ENCODE assay signal across 26 cellular contexts in the genomic region with DNA sequence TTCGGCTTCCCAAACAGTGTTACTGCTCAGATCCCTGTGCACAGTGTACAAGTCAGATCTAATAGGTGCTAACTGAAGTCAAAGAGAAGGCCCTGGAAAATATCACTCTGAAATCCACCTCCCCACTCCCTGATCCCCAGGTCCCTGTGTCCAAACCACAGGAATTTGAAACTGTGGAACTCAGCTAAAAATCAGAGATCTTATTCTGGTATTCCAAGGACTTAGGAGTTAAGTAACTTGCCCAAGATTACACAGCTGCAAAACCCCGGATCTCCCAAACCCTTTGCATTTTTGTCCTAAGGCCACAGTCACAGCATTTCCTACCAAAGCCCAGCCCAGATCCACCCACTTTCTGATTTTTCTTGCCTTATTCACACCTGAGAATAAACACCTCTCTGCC. TPM values are rescaled to one million over a fixed set of nuclear protein-coding genes. Genes with fewer than 3 reads are reported as not detected.
DNase-seq lines count a peak whose midpoint lies in the region; ATAC-seq, FAIRE-seq and TF ChIP-seq lines count a peak whose summit lies in the region.
"Had no signal": no experiment of that assay in that cellular context is flagged by ENCODE, and none has a peak within 500 bp of the region (broad histone marks: within the 10 kb centered on the region; RNA-seq: fewer than 3 reads in every experiment).

No MANE protein-coding gene starts in this region.

- peaks cover 3% of the 10 kb centered on the region for H3K27me3 Mint-ChIP-seq in osteocyte (ENCODE audit: unreplicated experiment)
- H3K27me3 Mint-ChIP-seq: activated CD4-positive, alpha-beta memory T cell treated with anti-CD3 and anti-CD28 coated beads for 36 hours had no signal

- H3K9me3 ChIP-seq in SK-N-MC (ENCODE audit: low read depth, low read length), result no peaks in the 10 kb centered on the region
- H3K9me3 ChIP-seq in right atrium auricular region, result no peaks in the 10 kb centered on the region
- no peaks in the 10 kb centered on the region for H3K9me3 ChIP-seq in left ventricle myocardium inferior (replicated peaks)
- H3K9me3 ChIP-seq: ascending aorta, colonic mucosa, sigmoid colon, tibial nerve had no signal

- peak; percentile 40 for DNase-seq in EH (ENCODE audit: low read depth)
- no peak for DNase-seq in SK-N-MC (ENCODE audit: low read depth, low spot score)
- peak; percentile 14 for DNase-seq in fibroblast of gingiva (ENCODE audit: low read depth)
- DNase-seq in osteocyte (ENCODE audit: extremely low spot score, unreplicated experiment), result no peak
- no peak for DNase-seq in H54 (ENCODE audit: insufficient read length, low spot score)
- no peak for DNase-seq in right atrium auricular region (ENCODE audit: low spot score)
- no peak for DNase-seq in left ventricle myocardium inferior
- DNase-seq: activated CD4-positive, alpha-beta memory T cell treated with anti-CD3 and anti-CD28 coated beads for 36 hours; activated naive CD4-positive, alpha-beta T cell; activated T-cell treated with anti-CD3 and anti-CD28 coated beads for 4 hours; colonic mucosa; Karpas-422; NCI-H1105 treated with DMSO at 0.1 percent for 48 hours; NCI-H2107; NCI-H524 treated with DMSO at 0.1 percent for 48 hours; nucleus accumbens; SHP77 treated with DMSO at 0.1 percent for 48 hours; sigmoid colon; stimulated activated naive CD4-positive, alpha-beta T cell treated with Interleukin-2 at 50 U/mL for 16 hours had no signal

- H3K36me3 Mint-ChIP-seq in osteocyte (ENCODE audit: unreplicated experiment), result no peaks in the 10 kb centered on the region
- H3K36me3 Mint-ChIP-seq: activated CD4-positive, alpha-beta memory T cell treated with anti-CD3 and anti-CD28 coated beads for 36 hours had no signal

- peaks cover 28% of the 10 kb centered on the region for H3K4me1 Mint-ChIP-seq in osteocyte (ENCODE audit: unreplicated experiment)

- no peak overlapping the region for H3K4me3 ChIP-seq in SK-N-MC
- H3K4me3 ChIP-seq in right atrium auricular region, result no peak overlapping the region
- H3K4me3 ChIP-seq in left ventricle myocardium inferior, result no peak overlapping the region
- H3K4me3 ChIP-seq: ascending aorta, colonic mucosa, sigmoid colon, tibial nerve had no signal

- TF ChIP-seq CTCF in osteocyte (IDR thresholded peaks at IDR 0.05) (no peak), right atrium auricular region (IDR thresholded peaks at IDR 0.05) (no peak), left ventricle myocardium inferior (IDR thresholded peaks at IDR 0.05; ENCODE audit: borderline replicate concordance) (no peak)

- H3K27ac Mint-ChIP-seq in osteocyte (ENCODE audit: unreplicated experiment), result peak overlapping the region; percentile 43
- H3K27ac Mint-ChIP-seq: activated CD4-positive, alpha-beta memory T cell treated with anti-CD3 and anti-CD28 coated beads for 36 hours; T-helper 1 cell treated with Interleukin-12 subunit alpha and Interleukin-12 subunit beta and Interleukin-4 antibody, amounts not matched to agents 30 μg/mL and 1 μg/mL, for 36 hours had no signal

- peak overlapping the region; percentile 7 for H3K9ac ChIP-seq in SK-N-MC (ENCODE audit: insufficient read length)

- no peak overlapping the region for H3K4me3 Mint-ChIP-seq in osteocyte (ENCODE audit: unreplicated experiment)
- H3K4me3 Mint-ChIP-seq: activated CD4-positive, alpha-beta memory T cell treated with anti-CD3 and anti-CD28 coated beads for 36 hours; T-helper 1 cell treated with Interleukin-12 subunit alpha and Interleukin-12 subunit beta and Interleukin-4 antibody, amounts not matched to agents 30 μg/mL and 1 μg/mL, for 36 hours had no signal

- no peak for ATAC-seq in GM21423 (IDR thresholded peaks at IDR 0.05; ENCODE audit: unreplicated experiment)
- ATAC-seq: left lobe of liver had no signal

- no peak for FAIRE-seq in H54 (lab: Jason Lieb, UNC)
- FAIRE-seq: frontal cortex had no signal

- H3K27me3 ChIP-seq in right atrium auricular region, result no peaks in the 10 kb centered on the region
- H3K27me3 ChIP-seq in left ventricle myocardium inferior (ENCODE audit: low read depth), result peaks cover 22% of the 10 kb centered on the region
- H3K27me3 ChIP-seq: ascending aorta, colonic mucosa, sigmoid colon, tibial nerve had no signal

- no peak overlapping the region for H3K27ac ChIP-seq in SK-N-MC
- no peak overlapping the region for H3K27ac ChIP-seq in right atrium auricular region
- no peak overlapping the region for H3K27ac ChIP-seq in left ventricle myocardium inferior (replicated peaks)
- H3K27ac ChIP-seq: ascending aorta, colonic mucosa, sigmoid colon, VCaP had no signal

- H3K4me1 ChIP-seq in right atrium auricular region (no peaks in the 10 kb centered on the region), left ventricle myocardium inferior (no peaks in the 10 kb centered on the region)
- H3K4me1 ChIP-seq: ascending aorta, colonic mucosa, sigmoid colon had no signal

- no peaks in the 10 kb centered on the region for H3K9me3 Mint-ChIP-seq in osteocyte (ENCODE audit: unreplicated experiment)
- H3K9me3 Mint-ChIP-seq: activated CD4-positive, alpha-beta memory T cell treated with anti-CD3 and anti-CD28 coated beads for 36 hours; T-helper 1 cell treated with Interleukin-12 subunit alpha and Interleukin-12 subunit beta and Interleukin-4 antibody, amounts not matched to agents 30 μg/mL and 1 μg/mL, for 36 hours had no signal

- H3K36me3 ChIP-seq in SK-N-MC (ENCODE audit: insufficient read depth, low read length), result no peaks in the 10 kb centered on the region
- no peaks in the 10 kb centered on the region for H3K36me3 ChIP-seq in right atrium auricular region
- H3K36me3 ChIP-seq in left ventricle myocardium inferior, result no peaks in the 10 kb centered on the region
- H3K36me3 ChIP-seq: ascending aorta, colonic mucosa, sigmoid colon, tibial nerve had no signal

- TF ChIP-seq POLR2A in H54 (IDR thresholded peaks at IDR 0.05; ENCODE audit: low read depth, low read length), result no peak

- intact Hi-C loops in left ventricle myocardium inferior (cut with micrococcal nuclease), result no loop called here

RNA-seq across cellular contexts. Expression of gene SLC23A2, which starts 32.3 kb away (rescaled TPM):
- total RNA-seq in osteocyte, result 22.2 and 23.1 TPM in 2 replicates
- total RNA-seq in right atrium auricular region, result 10 to 100 TPM in 1 of 2 donors, 1 to 10 TPM in 1; 9.8 to 10.8 TPM
- total RNA-seq in left ventricle myocardium inferior, result 6.3 TPM

Comparison
In these comparisons a context has a peak if more than half of its experiments do, and no peak if none do; other contexts are left out.
1. DNase-seq: peak in EH (single experiment) and fibroblast of gingiva (single experiment); none in SK-N-MC (single experiment), osteocyte (single experiment), H54 (single experiment), right atrium auricular region (single experiment) and left ventricle myocardium inferior (single experiment).